ENCODE assay signal across 13 cellular contexts in genomic region chr2:171431677-171432167, GRCh38. TPM values are rescaled to one million over a fixed set of nuclear protein-coding genes. Genes with fewer than 3 reads are reported as not detected.
DNase-seq lines count a peak whose midpoint lies in the region; ATAC-seq, FAIRE-seq and TF ChIP-seq lines count a peak whose summit lies in the region.
"Had no signal": no experiment of that assay in that cellular context is flagged by ENCODE, and none has a peak within 500 bp of the region (broad histone marks: within the 10 kb centered on the region; RNA-seq: fewer than 3 reads in every experiment).

No MANE protein-coding gene starts in this region.

- no peak for DNase-seq in K562 (ENCODE audit: extremely low read depth in 1 of 4, low spot score in 3 of 4)
- no peak for DNase-seq in neuronal stem cell (ENCODE audit: low spot score)
- no peak for DNase-seq in Kasumi-1 (lab: John Stamatoyannopoulos, UW)
- no peak for DNase-seq in CD8-positive, alpha-beta memory T cell
- DNase-seq: activated effector memory CD4-positive, alpha-beta T cell treated with anti-CD3 and anti-CD28 coated beads, Interleukin-2, amount 50 U/mL, for 16 hours; cerebellar nuclear complex; immature natural killer cell; MV-4-11; RPMI8226 had no signal

- no peak for FAIRE-seq in K562 (lab: Jason Lieb, UNC)

- H4K20me1 ChIP-seq in DOHH2 (ENCODE audit: control insufficient read depth, insufficient read depth, low read depth, low read length) (no peaks in the 10 kb centered on the region), K562 (replicated peaks; ENCODE audit: control insufficient read depth, insufficient read depth, low read length) (no peaks in the 10 kb centered on the region)

- WGBS in K562 (ENCODE audit: insufficient coverage, low coverage, missing lambda C conversion rate), result 98% methylated on average over 9 of the region's 9 CpGs
- WGBS in neuronal stem cell (ENCODE audit: extremely low coverage in 2 of 2, insufficient read length in 2 of 2, insufficient replicate concordance in 1 of 2), 2 donors, result no CpG with 5 or more reads among the region's 9 CpGs

- peaks cover 0 to 18% (median 4%) of the 10 kb centered on the region in 3 donors for H3K36me3 Mint-ChIP-seq in CD8-positive, alpha-beta memory T cell

- TF ChIP-seq RAD21 in K562 (CRISPR knock-in tag; conservative IDR thresholded peaks at IDR 0.05 in 1 of 2, IDR thresholded peaks at IDR 0.05 in 1 of 2), result no peak

- H3K27me3 ChIP-seq in DOHH2 (ENCODE audit: control insufficient read depth, low read length) (no peaks in the 10 kb centered on the region), HUES6 (ENCODE audit: control insufficient read depth, insufficient read depth, low read length) (no peaks in the 10 kb centered on the region), K562 (ENCODE audit: control insufficient read depth in 2 of 2, insufficient read depth in 2 of 2, low read length in 2 of 2) (no peaks in the 10 kb centered on the region), neuronal stem cell (ENCODE audit: control insufficient read depth in 3 of 3, insufficient read depth in 3 of 3, low read depth in 1 of 3, low read length in 3 of 3) (no peaks in the 10 kb centered on the region)
- H3K27me3 ChIP-seq in CD8-positive, alpha-beta memory T cell (ENCODE audit: insufficient read depth, low read length, poor library complexity, severe bottlenecking), result no peaks in the 10 kb centered on the region

- H3K79me1 ChIP-seq in neuronal stem cell (ENCODE audit: low read depth, low read length), result no peaks in the 10 kb centered on the region

- peaks cover 27 to 50% (median 40%) of the 10 kb centered on the region in 3 donors for H3K4me1 Mint-ChIP-seq in CD8-positive, alpha-beta memory T cell

- POLR2A ChIA-PET in K562 (lab: Yijun Ruan, JAX), result interaction anchor here (0.7 to 1.6 kb wide), 6 partner anchors 9 to 554 kb away, joined by 3 to 5 read pairs (median 3); no protein-coding TSS in a partner anchor
- POLR2A ChIA-PET in CD8-positive, alpha-beta memory T cell (lab: Charles Lee), result no interaction called here

- peak overlapping the region; percentile 24 for H2BK12ac ChIP-seq in neuronal stem cell (ENCODE audit: low read length)

- H3K9ac ChIP-seq in HUES6 (ENCODE audit: low read length) (peak overlapping the region; percentile 64), K562 (ENCODE audit: insufficient read depth in 1 of 2, low read depth in 2 of 2, low read length in 2 of 2) (peak overlapping the region; percentile 84 to 95; a peak in 2 of 4 replicates), neuronal stem cell (ENCODE audit: low read depth, low read length, poor library complexity) (no peak overlapping the region)

- H3K23ac ChIP-seq in neuronal stem cell (ENCODE audit: low read depth, low read length, poor library complexity), result no peak overlapping the region

- intact Hi-C loops in K562 (cut with micrococcal nuclease), result loop anchor here (5.0 kb wide), 2 partner anchors 274 to 459 kb away; no protein-coding TSS in a partner anchor

- H3K9me3 Mint-ChIP-seq in CD8-positive, alpha-beta memory T cell, result no peaks in the 10 kb centered on the region
- H3K9me3 Mint-ChIP-seq: immature natural killer cell had no signal

- no peaks in the 10 kb centered on the region for H3K9me1 ChIP-seq in K562 (ENCODE audit: control insufficient read depth, insufficient read depth, low read length)

- H3K36me3 ChIP-seq in DOHH2 (ENCODE audit: control insufficient read depth, low read length) (peaks cover 44% of the 10 kb centered on the region), HUES6 (ENCODE audit: control insufficient read depth, insufficient read depth, low read length) (peaks cover 12% of the 10 kb centered on the region), K562 (ENCODE audit: control insufficient read depth, insufficient read depth, low read length) (peaks cover 25% of the 10 kb centered on the region), neuronal stem cell (replicated peaks in 1 of 2; ENCODE audit: control insufficient read depth in 2 of 2, insufficient read depth in 2 of 2, low read length in 2 of 2) (peaks cover 3 to 13% of the 10 kb centered on the region in 2 donors)
- H3K36me3 ChIP-seq in CD8-positive, alpha-beta memory T cell (ENCODE audit: insufficient read depth, low read length), result peaks cover 6% of the 10 kb centered on the region

- TF ChIP-seq POLR2A in K562 (conservative IDR thresholded peaks at IDR 0.05), result no peak

- H3K4me2 ChIP-seq in DOHH2 (ENCODE audit: low read length) (peak overlapping the region; percentile 87), K562 (ENCODE audit: insufficient read depth, low read length) (peak overlapping the region; percentile 96), neuronal stem cell (ENCODE audit: insufficient read depth, low read length, poor library complexity, severe bottlenecking) (no peak overlapping the region)

- TF ChIP-seq CTCF in DOHH2 (IDR thresholded peaks at IDR 0.05; ENCODE audit: low read depth, low read length, poor library complexity, severe bottlenecking) (no peak), K562 (IDR thresholded peaks at IDR 0.05 in 2 of 3, conservative IDR thresholded peaks at IDR 0.05 in 1 of 3; ENCODE audit: insufficient read depth in 2 of 3, low read depth in 1 of 3, low read length in 3 of 3) (no peak)

- H3K4me1 ChIP-seq in DOHH2 (ENCODE audit: control insufficient read depth, low read length) (peaks cover 28% of the 10 kb centered on the region), HUES6 (ENCODE audit: control insufficient read depth, insufficient read depth, low read length) (peaks cover 25% of the 10 kb centered on the region), K562 (replicated peaks in 1 of 2; ENCODE audit: control insufficient read depth in 2 of 2, insufficient read depth in 2 of 2, low read length in 2 of 2) (peaks cover 13 to 18% of the 10 kb centered on the region in 2 experiments), neuronal stem cell (ENCODE audit: control insufficient read depth in 2 of 2, insufficient read depth in 1 of 2, low read depth in 1 of 2, low read length in 2 of 2) (peaks cover 10 to 12% of the 10 kb centered on the region in 2 donors)
- H3K4me1 ChIP-seq in CD8-positive, alpha-beta memory T cell (ENCODE audit: insufficient read depth, low read length), result peaks cover 18% of the 10 kb centered on the region

- H3K18ac ChIP-seq in neuronal stem cell (ENCODE audit: low read length), result no peak overlapping the region

- no peak overlapping the region for H2BK5ac ChIP-seq in neuronal stem cell (ENCODE audit: low read length)

- H3K4ac ChIP-seq in neuronal stem cell (ENCODE audit: low read length), result no peak overlapping the region

- no peaks in the 10 kb centered on the region for H3K9me2 ChIP-seq in DOHH2 (replicated peaks; ENCODE audit: control insufficient read depth, low read length)

- H3K14ac ChIP-seq in neuronal stem cell (ENCODE audit: low read length), result no peak overlapping the region

- peak overlapping the region; percentile 93; the same call in 1 of the 2 replicates for H3K27ac ChIP-seq in DOHH2 (ENCODE audit: low read depth, low read length)
- H3K27ac ChIP-seq in HUES6 (ENCODE audit: low read depth, low read length), result peak overlapping the region; percentile 58
- no peak overlapping the region; the same call in 2 of the 3 replicates for H3K27ac ChIP-seq in K562 (ENCODE audit: extremely low read depth, low read depth, low read length)
- H3K27ac ChIP-seq in neuronal stem cell (replicated peaks; ENCODE audit: low read length), result no peak overlapping the region
- no peak overlapping the region for H3K27ac ChIP-seq in CD8-positive, alpha-beta memory T cell (ENCODE audit: low read depth, low read length)

- BruUV-seq in K562 (replicated peaks; lab: Mats Ljungman, UMichigan), result no TSS peak

- H3K27ac Mint-ChIP-seq in CD8-positive, alpha-beta memory T cell, result peak overlapping the region in 4 of 8 donors; percentile 22 to 95 (median 63)
- H3K27ac Mint-ChIP-seq: immature natural killer cell had no signal

- H3K4me3 ChIP-seq in DOHH2 (ENCODE audit: low read length) (peak overlapping the region; percentile 82), HUES6 (ENCODE audit: low read depth, low read length) (peak overlapping the region; percentile 84; the same call in 1 of the 2 replicates), K562 (peak overlapping the region; percentile 86; the same call in 1 of the 2 replicates), neuronal stem cell (ENCODE audit: low read length in 2 of 2) (no peak overlapping the region)
- no peak overlapping the region for H3K4me3 ChIP-seq in CD8-positive, alpha-beta memory T cell (ENCODE audit: low read length)

- H2AK5ac ChIP-seq in neuronal stem cell (ENCODE audit: low read depth, low read length), result peak overlapping the region; percentile 16

- TF ChIP-seq EP300 in K562 (IDR thresholded peaks at IDR 0.05; ENCODE audit: low read length), result no peak

- no peaks in the 10 kb centered on the region for H3K27me3 Mint-ChIP-seq in CD8-positive, alpha-beta memory T cell

- CTCF ChIA-PET in K562 (lab: Yijun Ruan, JAX; ENCODE audit: low intra/inter-chr PET ratio), result no interaction called here
- CTCF ChIA-PET in CD8-positive, alpha-beta memory T cell (lab: Charles Lee), result interaction anchor here (0.8 to 2.6 kb wide), 4 partner anchors 134 to 503 kb away, joined by 3 to 17 read pairs (median 4); partner anchors contain the start of gene GORASP2

- ATAC-seq in K562, result no peak
- no peak for ATAC-seq in HG02884 (IDR thresholded peaks at IDR 0.05; ENCODE audit: unreplicated experiment)
- ATAC-seq in GM21526 (IDR thresholded peaks at IDR 0.05; ENCODE audit: low FRiP score, unreplicated experiment), result no peak

- H4K8ac ChIP-seq in neuronal stem cell (ENCODE audit: low read depth, low read length), result no peak overlapping the region

- H3K79me2 ChIP-seq in DOHH2 (ENCODE audit: control insufficient read depth, low read length) (peaks cover 75% of the 10 kb centered on the region), K562 (ENCODE audit: control insufficient read depth, insufficient read depth, low read length) (peaks cover 80% of the 10 kb centered on the region)

- no peak overlapping the region for H2BK15ac ChIP-seq in neuronal stem cell (ENCODE audit: low read length)

- H4K91ac ChIP-seq in neuronal stem cell (ENCODE audit: low read depth, low read length, poor library complexity), result no peak overlapping the region

- no peak overlapping the region for H2BK120ac ChIP-seq in neuronal stem cell (ENCODE audit: low read depth, low read length)

- in situ Hi-C loops in K562 (cut with MboI), result no loop called here

- H3K9me3 ChIP-seq in DOHH2 (ENCODE audit: control insufficient read depth, insufficient read depth, low read length) (peaks cover 21% of the 10 kb centered on the region), HUES6 (ENCODE audit: control insufficient read depth, insufficient read depth, low read depth, low read length) (peaks cover 16% of the 10 kb centered on the region), K562 (replicated peaks; ENCODE audit: control insufficient read depth, insufficient read depth, low read depth, low read length) (peaks cover 10% of the 10 kb centered on the region), neuronal stem cell (replicated peaks in 1 of 2; ENCODE audit: control insufficient read depth in 2 of 2, insufficient read depth in 1 of 2, low read depth in 1 of 2, low read length in 2 of 2) (peaks cover 0 to 10% of the 10 kb centered on the region in 2 donors)
- H3K9me3 ChIP-seq in CD8-positive, alpha-beta memory T cell (ENCODE audit: low read length), result no peaks in the 10 kb centered on the region

- H3K4me3 Mint-ChIP-seq in CD8-positive, alpha-beta memory T cell, result peak overlapping the region in 1 of 7 donors; percentile 89

- no peak overlapping the region for H2AFZ ChIP-seq in K562 (ENCODE audit: low read depth, low read length)
- H2AFZ ChIP-seq in neuronal stem cell (ENCODE audit: low read length), result no peak overlapping the region

- peaks cover 6% of the 10 kb centered on the region for H3F3A ChIP-seq in DOHH2 (ENCODE audit: control insufficient read depth, insufficient read depth)

RNA-seq across cellular contexts. Expression of gene METTL8, which starts 2.1 kb away (rescaled TPM):
- total RNA-seq in K562 (2011; cell fraction: chromatin; rRNA removed; ENCODE audit: low replicate concordance), result 15.1 and 51.6 TPM in 2 replicates
- total RNA-seq in K562 (2011; cell fraction: nucleolus; rRNA removed), result 13.4 and 13.7 TPM in 2 replicates
- 23.2 and 47.9 TPM in 2 replicates for total RNA-seq in K562 (2011; cell fraction: nucleoplasm; rRNA removed)
- total RNA-seq in K562 (2014; rRNA removed) (14.9 and 16.4 TPM in 2 replicates), K562 (2014; rRNA removed; fragmentation: Illumina TruSeq; extraction: Trizol) (52.6 and 55.3 TPM in 2 replicates), K562 (2015; rRNA removed; fragmentation: Illumina TruSeq; extraction: Trizol) (33.7 TPM in 2 replicates), K562 (2021) (30.7 and 35.1 TPM in 2 replicates)
- polyA plus RNA-seq in K562 (2011; rRNA removed) (26.5 and 40.8 TPM in 2 replicates), K562 (2014; fragmentation: Illumina TruSeq; extraction: Trizol) (28.6 and 35.1 TPM in 2 replicates), K562 (2014; fragmentation: Nextera tagmentation; extraction: Ambion mirVana) (10 to 100 TPM; 12.9 to 16.7 TPM), K562 (2014; rRNA removed) (15.8 and 20.5 TPM in 2 replicates)
- polyA plus RNA-seq in K562 (2011; cell fraction: cytosol; rRNA removed), result 4.5 and 8.4 TPM in 2 replicates
- polyA plus RNA-seq in K562 (2011; cell fraction: nucleus; rRNA removed), result 7.5 and 9.4 TPM in 2 replicates
- 12.8 and 19.0 TPM in 2 replicates for polyA plus RNA-seq in K562 (2012)
- polyA minus RNA-seq in K562 (2011; rRNA and poly(A)+ RNA removed), result 32.4 and 38.1 TPM in 2 replicates
- 13.1 and 14.6 TPM in 2 replicates for polyA minus RNA-seq in K562 (2011; cell fraction: cytosol; rRNA and poly(A)+ RNA removed)
- 7.0 and 12.4 TPM in 2 replicates for polyA minus RNA-seq in K562 (2011; cell fraction: nucleus; rRNA and poly(A)+ RNA removed)
- polyA plus RNA-seq in neuronal stem cell (2013, experiment 1 of 2), result 7.0 TPM
- 7.6 TPM for polyA plus RNA-seq in neuronal stem cell (2013, experiment 2 of 2)
- total RNA-seq in CD8-positive, alpha-beta memory T cell, result 10 to 100 TPM; 46.0 to 50.5 TPM
- polyA plus RNA-seq in CD8-positive, alpha-beta memory T cell, result 16.6 TPM

RNA-seq across cellular contexts. Expression of gene DCAF17, which starts 2.3 kb away (rescaled TPM):
- 30.0 and 91.6 TPM in 2 replicates for total RNA-seq in K562 (2011; cell fraction: chromatin; rRNA removed; ENCODE audit: low replicate concordance)
- 15.2 and 20.3 TPM in 2 replicates for total RNA-seq in K562 (2011; cell fraction: nucleolus; rRNA removed)
- 39.7 and 61.7 TPM in 2 replicates for total RNA-seq in K562 (2011; cell fraction: nucleoplasm; rRNA removed)
- 20.8 and 22.7 TPM in 2 replicates for total RNA-seq in K562 (2014; rRNA removed)
- 38.5 and 40.5 TPM in 2 replicates for total RNA-seq in K562 (2014; rRNA removed; fragmentation: Illumina TruSeq; extraction: Trizol)
- total RNA-seq in K562 (2015; rRNA removed; fragmentation: Illumina TruSeq; extraction: Trizol), result 29.5 and 34.4 TPM in 2 replicates
- total RNA-seq in K562 (2021), result 29.3 TPM in 2 replicates
- 29.1 and 32.8 TPM in 2 replicates for polyA plus RNA-seq in K562 (2011; rRNA removed)
- polyA plus RNA-seq in K562 (2011; cell fraction: cytosol; rRNA removed), result 7.2 and 12.3 TPM in 2 replicates
- polyA plus RNA-seq in K562 (2011; cell fraction: nucleus; rRNA removed), result 32.5 and 37.7 TPM in 2 replicates
- polyA plus RNA-seq in K562 (2012), result 11.9 and 14.3 TPM in 2 replicates
- 23.3 and 27.1 TPM in 2 replicates for polyA plus RNA-seq in K562 (2014; fragmentation: Illumina TruSeq; extraction: Trizol)
- 10 to 100 TPM; 10.0 to 12.0 TPM for polyA plus RNA-seq in K562 (2014; fragmentation: Nextera tagmentation; extraction: Ambion mirVana)
- 15.6 and 19.7 TPM in 2 replicates for polyA plus RNA-seq in K562 (2014; rRNA removed)
- polyA minus RNA-seq in K562 (2011; rRNA and poly(A)+ RNA removed), result 63.6 and 64.5 TPM in 2 replicates
- 19.1 and 24.4 TPM in 2 replicates for polyA minus RNA-seq in K562 (2011; cell fraction: cytosol; rRNA and poly(A)+ RNA removed)
- 34.2 and 61.5 TPM in 2 replicates for polyA minus RNA-seq in K562 (2011; cell fraction: nucleus; rRNA and poly(A)+ RNA removed)
- 17.8 TPM for polyA plus RNA-seq in neuronal stem cell (2013, experiment 1 of 2)
- polyA plus RNA-seq in neuronal stem cell (2013, experiment 2 of 2), result 18.9 TPM
- 10 to 100 TPM; 19.3 to 19.8 TPM for total RNA-seq in CD8-positive, alpha-beta memory T cell
- 11.6 TPM for polyA plus RNA-seq in CD8-positive, alpha-beta memory T cell

Comparison
In these comparisons a context has a peak if more than half of its experiments do, and no peak if none do; other contexts are left out.
1. H3K27ac ChIP-seq: peak in DOHH2 (single experiment) and HUES6 (single experiment); none in K562 (single experiment), neuronal stem cell (single experiment) and CD8-positive, alpha-beta memory T cell (single experiment).
2. H3K4me3 ChIP-seq: peak in DOHH2 (single experiment), HUES6 (single experiment) and K562 (single experiment); none in neuronal stem cell (0 of 2) and CD8-positive, alpha-beta memory T cell (single experiment).